Comparison of ENCODE assay signal across 1 cellular context in the genomic region with DNA sequence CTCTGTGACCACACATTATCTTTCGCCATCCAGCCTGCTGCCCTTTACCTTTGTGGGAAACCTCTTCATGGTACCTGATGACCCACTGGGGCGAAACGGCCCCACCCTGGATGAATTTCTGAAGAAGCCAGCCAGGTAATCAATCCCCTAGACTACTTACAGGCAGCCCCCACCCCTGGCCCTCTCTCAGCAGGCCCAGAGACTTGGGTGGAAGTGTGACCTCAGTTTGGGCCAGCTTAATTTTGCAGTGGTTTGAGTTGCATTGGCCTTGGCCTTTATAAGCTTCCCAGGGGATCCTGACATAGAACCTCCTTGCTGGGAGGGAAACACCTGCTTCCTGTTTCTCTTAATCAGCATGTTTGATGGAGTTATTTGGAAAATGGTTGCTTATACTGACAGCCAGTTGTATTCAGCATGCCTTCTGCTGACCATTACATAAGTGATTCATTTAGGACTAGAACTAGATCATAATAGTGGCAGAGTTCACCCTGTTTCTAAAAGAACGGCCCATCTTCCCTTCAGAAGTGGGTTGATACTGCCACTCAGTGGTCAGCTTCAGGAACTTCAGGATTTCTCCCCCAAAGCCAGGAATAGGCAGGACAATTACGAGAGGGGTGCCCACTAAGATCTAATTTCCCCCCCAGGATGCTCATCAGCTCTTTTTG.
TF ChIP-seq lines count a peak whose summit lies in the region.

No MANE protein-coding gene starts in this region.

TF ChIP-seq in HCT116, 20 proteins besides CTCF, POLR2A, EP300 and RAD21 (continued from another document):
- no peak for TF ChIP-seq ZFX (IDR thresholded peaks at IDR 0.05)
- no peak for TF ChIP-seq EGR1 (IDR thresholded peaks at IDR 0.05; ENCODE audit: low read depth)
- no peak for TF ChIP-seq SRF (IDR thresholded peaks at IDR 0.05; ENCODE audit: low read depth)
- no peak for TF ChIP-seq EZH2phosphoT487 (IDR thresholded peaks at IDR 0.05; ENCODE audit: borderline replicate concordance)
- no peak for TF ChIP-seq ZNF274 (IDR thresholded peaks at IDR 0.05; ENCODE audit: low read depth, low read length)
- no peak for TF ChIP-seq SP1 (IDR thresholded peaks at IDR 0.05; ENCODE audit: low read depth)
- no peak for TF ChIP-seq YY1 (IDR thresholded peaks at IDR 0.05; ENCODE audit: extremely low read depth, insufficient replicate concordance, low read depth, low read length)
- TF ChIP-seq, protein P1, sequence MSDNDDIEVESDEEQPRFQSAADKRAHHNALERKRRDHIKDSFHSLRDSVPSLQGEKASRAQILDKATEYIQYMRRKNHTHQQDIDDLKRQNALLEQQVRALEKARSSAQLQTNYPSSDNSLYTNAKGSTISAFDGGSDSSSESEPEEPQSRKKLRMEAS (IDR thresholded peaks at IDR 0.05), result no peak
- TF ChIP-seq POLR2AphosphoS5 (IDR thresholded peaks at IDR 0.05; ENCODE audit: low read depth, low read length), result no peak; the same call in 1 of the 2 replicates
